ENCODE assay signal across 24 cellular contexts in the genomic region with DNA sequence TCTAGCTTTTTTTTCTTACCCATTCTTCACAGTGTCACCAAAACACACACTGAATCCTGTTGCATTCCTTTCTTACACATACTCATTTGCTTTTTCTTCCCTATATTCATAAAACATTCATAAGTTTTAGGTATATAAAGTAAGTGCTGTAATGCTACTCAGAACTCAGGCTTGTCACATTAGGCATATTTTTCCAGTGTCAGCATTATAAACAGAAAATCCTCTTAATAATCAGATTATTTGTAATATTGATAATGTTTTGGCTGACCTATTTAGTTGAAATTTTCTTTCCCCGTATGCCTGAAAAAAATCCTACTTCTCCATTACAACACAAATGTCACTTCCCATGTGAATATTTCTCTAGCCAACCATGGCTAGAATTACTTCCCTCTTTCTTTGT.
"Had no signal": no experiment of that assay in that cellular context is flagged by ENCODE, and none has a peak within 500 bp of the region (broad histone marks: within the 10 kb centered on the region; RNA-seq: fewer than 3 reads in every experiment).

No MANE protein-coding gene starts in this region.

- H3K9me3 ChIP-seq: gastrocnemius medialis, lower lobe of right lung, prostate gland, right atrium auricular region, sigmoid colon, stomach, thyroid gland, vagina had no signal

- H3K27ac ChIP-seq: epithelial cell of prostate, gastrocnemius medialis, lower lobe of right lung, prostate gland, right atrium auricular region, sigmoid colon, stomach, thyroid gland, vagina had no signal

- DNase-seq: effector CD8-positive, alpha-beta T cell; endodermal cell; foreskin fibroblast; gastrocnemius medialis; head of caudate nucleus; left ventricle myocardium superior; lower lobe of right lung; naive thymus-derived CD8-positive, alpha-beta T cell; nephron progenitor cell; nucleus accumbens; sigmoid colon; stimulated activated CD4-positive, alpha-beta T cell treated with anti-CD3 and anti-CD28 coated beads, Interleukin-2, amount 100 ng/mL, for 24 hours; stimulated activated CD4-positive, alpha-beta T cell treated with anti-CD3 and anti-CD28 coated beads, Interleukin-4, amount 100 ng/mL, for 24 hours; stimulated activated naive CD4-positive, alpha-beta T cell treated with Interleukin-2 at 50 U/mL for 16 hours; stomach; thyroid gland; trophoblast cell had no signal

- ATAC-seq: esophagus mucosa; gastrocnemius medialis; left ventricle myocardium superior; lower lobe of right lung; naive thymus-derived CD8-positive, alpha-beta T cell; stimulated activated effector memory CD8-positive, alpha-beta T cell treated with anti-CD3 and anti-CD28 coated beads, Interleukin-12 subunit alpha, Interleukin-12 subunit beta, amount 100 ng/mL, for 72 hours had no signal

- H3K4me3 ChIP-seq: gastrocnemius medialis, lower lobe of right lung, prostate gland, right atrium auricular region, sigmoid colon, stomach, thyroid gland, vagina had no signal

- H3K4me1 ChIP-seq: gastrocnemius medialis, lower lobe of right lung, prostate gland, right atrium auricular region, sigmoid colon, stomach, thyroid gland, vagina had no signal

- FAIRE-seq: keratinocyte had no signal
